ENCODE assay signal across 23 cellular contexts in genomic region chr15:37397266-37398022, GRCh38.
"Had no signal": no experiment of that assay in that cellular context is flagged by ENCODE, and none has a peak within 500 bp of the region (broad histone marks: within the 10 kb centered on the region; RNA-seq: fewer than 3 reads in every experiment).

No MANE protein-coding gene starts in this region.

- DNase-seq: activated CD4-positive, alpha-beta memory T cell treated with anti-CD3 and anti-CD28 coated beads, Interleukin-2, amount 10 ng/mL, durations not matched to agents 7 days and 5 days; activated CD4-positive, alpha-beta T cell treated with anti-CD3 and anti-CD28 coated beads for 36 hours; activated CD4-positive, alpha-beta T cell treated with anti-CD3 and anti-CD28 coated beads, Interleukin-2, amount 50 U/mL, for 1 hour; activated gamma-delta T cell; activated naive CD4-positive, alpha-beta T cell treated with anti-CD3 and anti-CD28 coated beads, Interleukin-2, amount 10 ng/mL, durations not matched to agents 7 days and 5 days; activated naive CD8-positive, alpha-beta T cell treated with anti-CD3 and anti-CD28 coated beads for 36 hours; activated T-cell treated with anti-CD3 and anti-CD28 coated beads for 4 hours; activated T-cell treated with anti-CD3 and anti-CD28 coated beads, Interleukin-2, amount 50 U/mL, for 48 hours; cerebellar nuclear complex; NCI-H1092; NCI-H146; NCI-H187 treated with DMSO at 0.1 percent for 48 hours; NCI-H2081 treated with DMSO at 0.1 percent for 48 hours; NCI-H2171 treated with DMSO at 0.1 percent for 48 hours; NCI-H226; NCI-H526; PC-9; SHP77 treated with DMSO at 0.1 percent for 48 hours; T-helper 1 cell had no signal

- H3K4me3 ChIP-seq: PC-9 had no signal

- H3K4me3 Mint-ChIP-seq: activated CD4-positive, alpha-beta memory T cell treated with anti-CD3 and anti-CD28 coated beads, Interleukin-2, amount 10 ng/mL, durations not matched to agents 7 days and 5 days; activated CD4-positive, alpha-beta T cell treated with anti-CD3 and anti-CD28 coated beads for 36 hours; activated naive CD4-positive, alpha-beta T cell treated with anti-CD3 and anti-CD28 coated beads, Interleukin-2, amount 10 ng/mL, durations not matched to agents 7 days and 5 days; activated naive CD8-positive, alpha-beta T cell treated with anti-CD3 and anti-CD28 coated beads for 36 hours; activated T-helper 17 cell treated with anti-CD3 and anti-CD28 coated beads, Interleukin-2, amount 50 U/mL, for 72 hours; IgD-negative memory B cell had no signal

- H3K27ac ChIP-seq: KMS-11, PC-9, VCaP had no signal

- H3K4me1 Mint-ChIP-seq: activated CD4-positive, alpha-beta memory T cell treated with anti-CD3 and anti-CD28 coated beads, Interleukin-2, amount 10 ng/mL, durations not matched to agents 7 days and 5 days; activated CD4-positive, alpha-beta T cell treated with anti-CD3 and anti-CD28 coated beads for 36 hours; activated naive CD4-positive, alpha-beta T cell treated with anti-CD3 and anti-CD28 coated beads, Interleukin-2, amount 10 ng/mL, durations not matched to agents 7 days and 5 days; activated naive CD8-positive, alpha-beta T cell treated with anti-CD3 and anti-CD28 coated beads for 36 hours; activated T-helper 17 cell treated with anti-CD3 and anti-CD28 coated beads, Interleukin-2, amount 50 U/mL, for 72 hours; IgD-negative memory B cell had no signal

- H3K27ac Mint-ChIP-seq: activated CD4-positive, alpha-beta memory T cell treated with anti-CD3 and anti-CD28 coated beads, Interleukin-2, amount 10 ng/mL, durations not matched to agents 7 days and 5 days; activated CD4-positive, alpha-beta T cell treated with anti-CD3 and anti-CD28 coated beads for 36 hours; activated naive CD4-positive, alpha-beta T cell treated with anti-CD3 and anti-CD28 coated beads, Interleukin-2, amount 10 ng/mL, durations not matched to agents 7 days and 5 days; activated naive CD8-positive, alpha-beta T cell treated with anti-CD3 and anti-CD28 coated beads for 36 hours; activated T-helper 17 cell treated with anti-CD3 and anti-CD28 coated beads, Interleukin-2, amount 50 U/mL, for 72 hours; IgD-negative memory B cell had no signal

- H3K36me3 Mint-ChIP-seq: activated naive CD4-positive, alpha-beta T cell treated with anti-CD3 and anti-CD28 coated beads, Interleukin-2, amount 10 ng/mL, durations not matched to agents 7 days and 5 days had no signal

- H3K27me3 Mint-ChIP-seq: activated CD4-positive, alpha-beta memory T cell treated with anti-CD3 and anti-CD28 coated beads, Interleukin-2, amount 10 ng/mL, durations not matched to agents 7 days and 5 days; activated CD4-positive, alpha-beta T cell treated with anti-CD3 and anti-CD28 coated beads for 36 hours; activated naive CD4-positive, alpha-beta T cell treated with anti-CD3 and anti-CD28 coated beads, Interleukin-2, amount 10 ng/mL, durations not matched to agents 7 days and 5 days; activated naive CD8-positive, alpha-beta T cell treated with anti-CD3 and anti-CD28 coated beads for 36 hours; activated T-helper 17 cell treated with anti-CD3 and anti-CD28 coated beads, Interleukin-2, amount 50 U/mL, for 72 hours; IgD-negative memory B cell had no signal
